ENCODE assay signal across 12 cellular contexts in genomic region chr14:55180434-55180833, GRCh38. TPM values are rescaled to one million over a fixed set of nuclear protein-coding genes. Genes with fewer than 3 reads are reported as not detected.
DNase-seq lines count a peak whose midpoint lies in the region; ATAC-seq and TF ChIP-seq lines count a peak whose summit lies in the region.
"Had no signal": no experiment of that assay in that cellular context is flagged by ENCODE, and none has a peak within 500 bp of the region (broad histone marks: within the 10 kb centered on the region; RNA-seq: fewer than 3 reads in every experiment).

No MANE protein-coding gene starts in this region.

- no peak for DNase-seq in activated CD8-positive, alpha-beta memory T cell treated with anti-CD3 and anti-CD28 coated beads, Interleukin-2, amount 10 ng/mL, durations not matched to agents 7 days and 5 days
- no peak for DNase-seq in activated CD8-positive, alpha-beta memory T cell treated with anti-CD3 and anti-CD28 coated beads, Interleukin-2, amount 50 U/mL, for 48 hours
- DNase-seq in T-helper 17 cell (no peak), type B pancreatic cell (ENCODE audit: extremely low spot score, unreplicated experiment) (no peak)
- DNase-seq in naive thymus-derived CD8-positive, alpha-beta T cell: no peak
- no peak for DNase-seq in activated CD4-positive, alpha-beta T cell treated with anti-CD3 and anti-CD28 coated beads for 36 hours
- DNase-seq in NK-92 treated with Interleukin-12 subunit alpha and Interleukin-12 subunit beta, amount 100 ng/mL, for 24 hours (lab: John Stamatoyannopoulos, UW): no peak
- DNase-seq: amygdala, gastrocnemius medialis had no signal

- H3K4me3 Mint-ChIP-seq in activated CD8-positive, alpha-beta memory T cell treated with anti-CD3 and anti-CD28 coated beads, Interleukin-2, amount 10 ng/mL, durations not matched to agents 7 days and 5 days: no peak overlapping the region
- no peak overlapping the region for H3K4me3 Mint-ChIP-seq in T-helper 17 cell
- H3K4me3 Mint-ChIP-seq in type B pancreatic cell: no peak overlapping the region
- H3K4me3 Mint-ChIP-seq in naive thymus-derived CD8-positive, alpha-beta T cell: no peak overlapping the region
- H3K4me3 Mint-ChIP-seq in activated CD4-positive, alpha-beta T cell treated with anti-CD3 and anti-CD28 coated beads for 36 hours: no peak overlapping the region
- H3K4me3 Mint-ChIP-seq: WTC11 had no signal

- H3K9me3 ChIP-seq in T-helper 17 cell (ENCODE audit: control insufficient read depth, low read length, poor library complexity, severe bottlenecking): no peaks in the 10 kb centered on the region
- H3K9me3 ChIP-seq: A549, gastrocnemius medialis had no signal

- H3K4me1 Mint-ChIP-seq in activated CD8-positive, alpha-beta memory T cell treated with anti-CD3 and anti-CD28 coated beads, Interleukin-2, amount 10 ng/mL, durations not matched to agents 7 days and 5 days: peaks cover 23% of the 10 kb centered on the region
- H3K4me1 Mint-ChIP-seq in T-helper 17 cell (peaks cover 14% of the 10 kb centered on the region), type B pancreatic cell (ENCODE audit: unreplicated experiment) (no peaks in the 10 kb centered on the region)
- H3K4me1 Mint-ChIP-seq in naive thymus-derived CD8-positive, alpha-beta T cell: no peaks in the 10 kb centered on the region
- peaks cover 8% of the 10 kb centered on the region for H3K4me1 Mint-ChIP-seq in activated CD4-positive, alpha-beta T cell treated with anti-CD3 and anti-CD28 coated beads for 36 hours
- H3K4me1 Mint-ChIP-seq: WTC11 had no signal

- no peaks in the 10 kb centered on the region for H3K27me3 Mint-ChIP-seq in activated CD8-positive, alpha-beta memory T cell treated with anti-CD3 and anti-CD28 coated beads, Interleukin-2, amount 10 ng/mL, durations not matched to agents 7 days and 5 days
- H3K27me3 Mint-ChIP-seq in T-helper 17 cell (no peaks in the 10 kb centered on the region), type B pancreatic cell (no peaks in the 10 kb centered on the region)
- no peaks in the 10 kb centered on the region for H3K27me3 Mint-ChIP-seq in naive thymus-derived CD8-positive, alpha-beta T cell
- H3K27me3 Mint-ChIP-seq in activated CD4-positive, alpha-beta T cell treated with anti-CD3 and anti-CD28 coated beads for 36 hours: no peaks in the 10 kb centered on the region

- H3K27ac Mint-ChIP-seq in activated CD8-positive, alpha-beta memory T cell treated with anti-CD3 and anti-CD28 coated beads, Interleukin-2, amount 10 ng/mL, durations not matched to agents 7 days and 5 days: peak overlapping the region; percentile 65
- H3K27ac Mint-ChIP-seq in T-helper 17 cell: peak overlapping the region; percentile 45
- H3K27ac Mint-ChIP-seq in type B pancreatic cell: peak overlapping the region; percentile 30
- no peak overlapping the region for H3K27ac Mint-ChIP-seq in naive thymus-derived CD8-positive, alpha-beta T cell
- H3K27ac Mint-ChIP-seq in activated CD4-positive, alpha-beta T cell treated with anti-CD3 and anti-CD28 coated beads for 36 hours: no peak overlapping the region
- H3K27ac Mint-ChIP-seq: WTC11 had no signal

- intact Hi-C loops in activated CD4-positive, alpha-beta T cell treated with anti-CD3 and anti-CD28 coated beads for 36 hours (cut with DNase I, micrococcal nuclease): no loop called here

- H3K9me3 Mint-ChIP-seq in activated CD8-positive, alpha-beta memory T cell treated with anti-CD3 and anti-CD28 coated beads, Interleukin-2, amount 10 ng/mL, durations not matched to agents 7 days and 5 days (ENCODE audit: low read depth): no peaks in the 10 kb centered on the region
- H3K9me3 Mint-ChIP-seq in type B pancreatic cell: no peaks in the 10 kb centered on the region
- no peaks in the 10 kb centered on the region for H3K9me3 Mint-ChIP-seq in naive thymus-derived CD8-positive, alpha-beta T cell
- H3K9me3 Mint-ChIP-seq in activated CD4-positive, alpha-beta T cell treated with anti-CD3 and anti-CD28 coated beads for 36 hours (ENCODE audit: low read depth): no peaks in the 10 kb centered on the region
- H3K9me3 Mint-ChIP-seq: WTC11 had no signal

- no peak for TF ChIP-seq CTCF in type B pancreatic cell (conservative IDR thresholded peaks at IDR 0.05)

- CTCF ChIA-PET in activated CD8-positive, alpha-beta memory T cell treated with anti-CD3 and anti-CD28 coated beads, Interleukin-2, amount 10 ng/mL, durations not matched to agents 7 days and 5 days (lab: Charles Lee): interaction anchor here (0.9 to 1.3 kb wide), 2 partner anchors 43 to 106 kb away, joined by 3 to 4 read pairs; no protein-coding TSS in a partner anchor
- CTCF ChIA-PET in activated CD4-positive, alpha-beta T cell treated with anti-CD3 and anti-CD28 coated beads for 36 hours (lab: Charles Lee): interaction anchor here (0.6 to 1.3 kb wide), 3 partner anchors 10 to 266 kb away, joined by 3 to 5 read pairs (median 4); no protein-coding TSS in a partner anchor

- ATAC-seq in activated CD8-positive, alpha-beta memory T cell treated with anti-CD3 and anti-CD28 coated beads, Interleukin-2, amount 10 ng/mL, durations not matched to agents 7 days and 5 days: no peak
- ATAC-seq in HG02623 (IDR thresholded peaks at IDR 0.05; ENCODE audit: unreplicated experiment) (peak; percentile 80), T-helper 17 cell (no peak)
- no peak for ATAC-seq in naive thymus-derived CD8-positive, alpha-beta T cell
- no peak for ATAC-seq in activated CD4-positive, alpha-beta T cell treated with anti-CD3 and anti-CD28 coated beads for 36 hours
- ATAC-seq: A549, gastrocnemius medialis, WTC11 had no signal

- POLR2A ChIA-PET in naive thymus-derived CD8-positive, alpha-beta T cell (lab: Charles Lee): no interaction called here
- POLR2A ChIA-PET in activated CD4-positive, alpha-beta T cell treated with anti-CD3 and anti-CD28 coated beads for 36 hours (lab: Charles Lee): no interaction called here

- H3K36me3 Mint-ChIP-seq in activated CD8-positive, alpha-beta memory T cell treated with anti-CD3 and anti-CD28 coated beads, Interleukin-2, amount 10 ng/mL, durations not matched to agents 7 days and 5 days: peaks cover 59% of the 10 kb centered on the region
- H3K36me3 Mint-ChIP-seq in T-helper 17 cell (ENCODE audit: low read depth) (no peaks in the 10 kb centered on the region), type B pancreatic cell (peaks cover 17% of the 10 kb centered on the region)
- no peaks in the 10 kb centered on the region for H3K36me3 Mint-ChIP-seq in naive thymus-derived CD8-positive, alpha-beta T cell
- H3K36me3 Mint-ChIP-seq in activated CD4-positive, alpha-beta T cell treated with anti-CD3 and anti-CD28 coated beads for 36 hours (ENCODE audit: low read depth): peaks cover 27% of the 10 kb centered on the region

RNA-seq across cellular contexts. Expression of gene DLGAP5, which starts 11.0 kb away (rescaled TPM):
- total RNA-seq in activated CD8-positive, alpha-beta memory T cell treated with anti-CD3 and anti-CD28 coated beads, Interleukin-2, amount 10 ng/mL, durations not matched to agents 7 days and 5 days: 100 to 1,000 TPM in 1 of 2 experiments, 10 to 100 TPM in 1; 98.8 to 116 TPM
- under 1 TPM in 1 of 2 donors, not detected in 1; 0.12 TPM for total RNA-seq in T-helper 17 cell
- 18.8 and 58.8 TPM in 2 replicates for total RNA-seq in type B pancreatic cell (ENCODE audit: low replicate concordance)
- not detected for total RNA-seq in naive thymus-derived CD8-positive, alpha-beta T cell
- not detected for polyA plus RNA-seq in naive thymus-derived CD8-positive, alpha-beta T cell
- 100 to 1,000 TPM in 1 of 2 experiments, 10 to 100 TPM in 1; 97.4 to 100 TPM for total RNA-seq in activated CD4-positive, alpha-beta T cell treated with anti-CD3 and anti-CD28 coated beads for 36 hours
- total RNA-seq: gastrocnemius medialis had no signal

RNA-seq across cellular contexts. Expression of gene LGALS3, which starts 51.4 kb away (rescaled TPM):
- total RNA-seq in activated CD8-positive, alpha-beta memory T cell treated with anti-CD3 and anti-CD28 coated beads, Interleukin-2, amount 10 ng/mL, durations not matched to agents 7 days and 5 days: 100 to 1,000 TPM in 1 of 2 experiments, 10 to 100 TPM in 1; 88.3 to 138 TPM
- total RNA-seq in T-helper 17 cell (10 to 100 TPM; 38.7 to 49.8 TPM), type B pancreatic cell (ENCODE audit: low replicate concordance) (120 and 497 TPM in 2 replicates)
- total RNA-seq in naive thymus-derived CD8-positive, alpha-beta T cell: 1 to 10 TPM; 6.9 to 7.2 TPM
- polyA plus RNA-seq in naive thymus-derived CD8-positive, alpha-beta T cell: 1 to 10 TPM in 1 of 3 donors, under 1 TPM in 2; 0.18 to 5.8 (median 0.78) TPM
- total RNA-seq in activated CD4-positive, alpha-beta T cell treated with anti-CD3 and anti-CD28 coated beads for 36 hours: 1 to 10 TPM; 6.5 to 7.8 TPM

Comparison
In these comparisons a context has a peak if more than half of its experiments do, and no peak if none do; other contexts are left out.
1. H3K27ac Mint-ChIP-seq: peak in activated CD8-positive, alpha-beta memory T cell treated with anti-CD3 and anti-CD28 coated beads, Interleukin-2, amount 10 ng/mL, durations not matched to agents 7 days and 5 days (single experiment), T-helper 17 cell (single experiment) and type B pancreatic cell (single experiment); none in naive thymus-derived CD8-positive, alpha-beta T cell (0 of 10) and activated CD4-positive, alpha-beta T cell treated with anti-CD3 and anti-CD28 coated beads for 36 hours (single experiment).
2. RNA of gene DLGAP5, which starts 11.0 kb away (total RNA-seq): 98.8 to 116 TPM in activated CD8-positive, alpha-beta memory T cell treated with anti-CD3 and anti-CD28 coated beads, Interleukin-2, amount 10 ng/mL, durations not matched to agents 7 days and 5 days, 97.4 to 100 TPM in activated CD4-positive, alpha-beta T cell treated with anti-CD3 and anti-CD28 coated beads for 36 hours and 18.8 to 58.8 TPM in type B pancreatic cell; not detected in naive thymus-derived CD8-positive, alpha-beta T cell and 0.12 TPM in T-helper 17 cell; every median in the first group is over 10 times any median in the second.
3. RNA of gene LGALS3, which starts 51.4 kb away (total RNA-seq): 88.3 to 138 TPM in activated CD8-positive, alpha-beta memory T cell treated with anti-CD3 and anti-CD28 coated beads, Interleukin-2, amount 10 ng/mL, durations not matched to agents 7 days and 5 days, 120 to 497 TPM in type B pancreatic cell and 38.7 to 49.8 TPM in T-helper 17 cell; 6.5 to 7.8 TPM in activated CD4-positive, alpha-beta T cell treated with anti-CD3 and anti-CD28 coated beads for 36 hours and 6.9 to 7.2 TPM in naive thymus-derived CD8-positive, alpha-beta T cell; every median in the first group is over 4 times any median in the second.